6 cellular contexts compared by ENCODE assay signal in genomic region chr19:2231621-2232221, GRCh38.
DNase-seq lines count a peak whose midpoint lies in the region.

No MANE protein-coding gene starts in this region.

- no peak overlapping the region for H3K9ac ChIP-seq in SK-N-MC (ENCODE audit: insufficient read length)

- peak overlapping the region; percentile 46 for H3K27ac ChIP-seq in SK-N-MC

- H3K36me3 ChIP-seq in SK-N-MC (ENCODE audit: insufficient read depth, low read length), result peaks cover 18% of the 10 kb centered on the region; the same call in 1 of the 2 replicates

- intact Hi-C loops in posterior cingulate gyrus (cut with DNase I), result no loop called here

- no peak overlapping the region for H3K4me3 ChIP-seq in SK-N-MC

- no peaks in the 10 kb centered on the region for H3K9me3 ChIP-seq in SK-N-MC (ENCODE audit: low read depth, low read length)

- peak; percentile 48 for DNase-seq in NCI-H82 (lab: John Stamatoyannopoulos, UW)
- DNase-seq in NCI-H82 treated with DMSO at 0.1 percent for 48 hours (lab: John Stamatoyannopoulos, UW; ENCODE audit: unreplicated experiment), result no peak
- DNase-seq in SK-N-MC (ENCODE audit: low read depth, low spot score), result no peak
- peak in 7 of 10 donors; percentile 32 to 92 (median 48) for DNase-seq in posterior cingulate gyrus
- no peak for DNase-seq in D341Med (ENCODE audit: low spot score)
- DNase-seq in NCI-H1105 (lab: John Stamatoyannopoulos, UW), result no peak

Comparison
In these comparisons a context has a peak if more than half of its experiments do, and no peak if none do; other contexts are left out.
1. DNase-seq: peak in NCI-H82 (single experiment) and posterior cingulate gyrus (7 of 10); none in NCI-H82 treated with DMSO at 0.1 percent for 48 hours (single experiment), SK-N-MC (single experiment), D341Med (single experiment) and NCI-H1105 (single experiment).